ENCODE assay signal across 8 cellular contexts in the genomic region with DNA sequence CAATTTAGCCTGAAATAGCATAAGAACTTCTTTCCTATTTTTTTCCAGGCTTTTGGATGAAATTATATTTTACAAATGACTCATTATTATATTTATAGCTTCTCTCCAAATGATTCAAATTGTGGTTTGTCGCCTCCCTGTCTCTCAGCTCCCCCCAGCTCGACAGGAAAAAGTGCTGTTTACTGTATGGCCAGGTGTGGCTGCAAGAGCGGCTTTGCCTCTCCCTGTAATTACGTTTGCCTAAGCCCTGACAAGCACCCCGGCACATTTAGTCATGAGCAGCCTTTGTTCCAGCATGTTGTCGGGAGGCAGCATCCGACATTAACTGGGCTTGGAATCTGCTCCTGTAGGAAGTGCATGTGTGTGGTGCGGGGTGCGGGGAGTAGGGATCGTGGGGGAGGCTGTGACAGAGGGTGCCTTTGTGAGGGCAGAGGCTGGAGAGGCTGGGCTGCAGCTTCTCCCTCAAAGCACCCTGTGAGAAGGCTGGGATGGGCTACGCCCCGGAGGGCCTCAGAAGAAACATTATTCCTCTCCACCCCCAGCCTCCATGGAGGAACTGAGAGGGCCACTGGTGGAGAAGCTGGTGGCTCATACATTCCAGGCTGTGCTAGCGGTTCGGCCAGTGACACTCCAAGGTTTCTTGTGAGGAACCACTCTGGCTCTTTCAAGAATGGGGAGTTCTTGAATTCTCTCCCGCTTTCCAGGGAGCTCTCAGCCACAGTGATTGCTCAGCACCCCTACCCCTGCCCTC. TPM values are rescaled to one million over a fixed set of nuclear protein-coding genes. Genes with fewer than 3 reads are reported as not detected.
DNase-seq lines count a peak whose midpoint lies in the region; ATAC-seq and TF ChIP-seq lines count a peak whose summit lies in the region.

No MANE protein-coding gene starts in this region.

- in situ Hi-C loops in KBM-7 (cut with MboI; ENCODE audit: low pct_unique_long_range_greater_than_20kb, low sequenced_read_pairs) = no loop called here

- H3K27me3 ChIP-seq in breast epithelium = no peaks in the 10 kb centered on the region
- H3K27me3 ChIP-seq in suprapubic skin = no peaks in the 10 kb centered on the region

- TF ChIP-seq CTCF in breast epithelium (IDR thresholded peaks at IDR 0.05) (no peak), suprapubic skin (IDR thresholded peaks at IDR 0.05) (no peak)

- H3K27ac ChIP-seq in breast epithelium = peak overlapping the region; percentile 86 to 95
- H3K27ac ChIP-seq in suprapubic skin = peak overlapping the region; percentile 92

- DNase-seq in Right ventricle myocardium superior (no peak), cardiac septum (ENCODE audit: low spot score) (no peak), NCI-H82 treated with DMSO at 0.1 percent for 48 hours (lab: John Stamatoyannopoulos, UW; ENCODE audit: unreplicated experiment) (peak; percentile 45), breast epithelium (ENCODE audit: low spot score in 2 of 2) (peak in 1 of 2 donors; percentile 66), left kidney (ENCODE audit: low read depth, low spot score) (peak; percentile 74), suprapubic skin (ENCODE audit: low spot score in 2 of 2) (peak in 1 of 2 donors; percentile 77), KBM-7 (no peak)
- DNase-seq in stimulated activated CD4-positive, alpha-beta T cell treated with anti-CD3 and anti-CD28 coated beads, Interleukin-2, amount 100 ng/mL, for 48 hours = no peak

- TF ChIP-seq EP300 in suprapubic skin (IDR thresholded peaks at IDR 0.05) = no peak

- 7% methylated on average over 13 of the region's 15 CpGs for WGBS in suprapubic skin

- TF ChIP-seq POLR2A in breast epithelium (IDR thresholded peaks at IDR 0.05) (no peak), suprapubic skin (IDR thresholded peaks at IDR 0.05) (peak in 1 of 2 donors; percentile 7)

- H3K4me3 ChIP-seq in breast epithelium (peak overlapping the region in 1 of 3 donors; percentile 36), suprapubic skin (peak overlapping the region; percentile 20)

- intact Hi-C loops in Right ventricle myocardium superior (cut with DNase I) = no loop called here
- intact Hi-C loops in cardiac septum (cut with DNase I) = loop anchor here (2.0 kb wide), 1 partner anchor 42 kb away; a partner anchor contains a TSS
- intact Hi-C loops in breast epithelium (cut with DNase I; ENCODE audit: low total_unique reads) = no loop called here

- peaks cover 24 to 26% of the 10 kb centered on the region in 2 donors for H3K4me1 ChIP-seq in breast epithelium
- peaks cover 61% of the 10 kb centered on the region for H3K4me1 ChIP-seq in suprapubic skin

- H3K9me3 ChIP-seq in breast epithelium = no peaks in the 10 kb centered on the region
- no peaks in the 10 kb centered on the region for H3K9me3 ChIP-seq in suprapubic skin

- H3K36me3 ChIP-seq in breast epithelium (no peaks in the 10 kb centered on the region), suprapubic skin (no peaks in the 10 kb centered on the region)

- ATAC-seq in Right ventricle myocardium superior (ENCODE audit: poor library complexity) = peak; percentile 1

RNA-seq across cellular contexts. Expression of a gene that starts 42.1 kb away (rescaled TPM):
- 99.5 TPM for total RNA-seq in Right ventricle myocardium superior
- total RNA-seq in cardiac septum = 89.2 TPM
- 100 to 1,000 TPM; 144 to 175 (median 167) TPM for total RNA-seq in breast epithelium
- total RNA-seq in suprapubic skin = 100 to 1,000 TPM; 147 to 240 (median 215) TPM

RNA-seq across cellular contexts. Expression of a gene that starts 52.8 kb away (rescaled TPM):
- total RNA-seq in Right ventricle myocardium superior (7.6 TPM), cardiac septum (6.2 TPM), breast epithelium (10 to 100 TPM in 2 of 3 donors, 1 to 10 TPM in 1; 6.4 to 33.1 (median 13.4) TPM), suprapubic skin (10 to 100 TPM in 1 of 4 donors, 1 to 10 TPM in 3; 4.4 to 12.0 (median 7.5) TPM)

Comparison
In these comparisons a context has a peak if more than half of its experiments do, and no peak if none do; other contexts are left out.
1. DNase-seq: peak in NCI-H82 treated with DMSO at 0.1 percent for 48 hours (single experiment) and left kidney (single experiment); none in Right ventricle myocardium superior (single experiment), cardiac septum (single experiment), KBM-7 (single experiment) and stimulated activated CD4-positive, alpha-beta T cell treated with anti-CD3 and anti-CD28 coated beads, Interleukin-2, amount 100 ng/mL, for 48 hours (0 of 2).